Comparison of ENCODE assay signal across 24 cellular contexts in the genomic region with DNA sequence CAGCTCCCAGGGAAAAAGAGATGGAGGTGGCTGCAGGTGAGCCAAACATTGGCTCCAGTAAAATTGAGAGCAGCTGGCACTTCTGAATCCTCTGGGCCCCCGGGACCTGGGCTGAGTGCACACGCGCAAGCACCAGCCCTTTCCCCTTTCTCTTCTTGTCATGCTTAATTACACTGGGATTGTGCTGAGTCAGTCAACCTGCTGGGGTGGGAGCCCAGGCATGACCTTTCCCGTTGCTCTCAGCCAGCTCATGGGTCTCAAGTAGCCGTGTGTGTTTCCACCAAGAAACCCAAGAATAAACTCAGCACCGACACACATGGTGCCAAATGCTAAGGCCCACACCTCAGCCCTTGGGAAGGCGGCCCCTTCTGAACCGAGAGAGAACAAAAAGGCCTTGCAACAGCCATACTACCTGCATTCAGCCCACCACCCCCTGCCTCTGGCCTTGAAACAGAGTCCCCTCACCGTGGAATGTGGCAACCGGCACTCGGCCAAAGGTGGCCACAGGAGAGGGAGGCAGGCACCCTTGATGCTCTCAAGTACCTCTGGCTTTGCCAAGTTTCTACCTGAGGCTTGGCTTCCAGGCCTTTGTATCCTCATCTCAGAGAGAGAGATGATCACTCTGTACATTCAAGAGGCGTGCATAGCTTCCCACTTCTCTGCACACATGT. TPM values are rescaled to one million over a fixed set of nuclear protein-coding genes. Genes with fewer than 3 reads are reported as not detected.
DNase-seq lines count a peak whose midpoint lies in the region; ATAC-seq lines count a peak whose summit lies in the region.
"Had no signal": no experiment of that assay in that cellular context is flagged by ENCODE, and none has a peak within 500 bp of the region (broad histone marks: within the 10 kb centered on the region; RNA-seq: fewer than 3 reads in every experiment).

No MANE protein-coding gene starts in this region.

- H3K27me3 Mint-ChIP-seq in activated CD8-positive, alpha-beta T cell treated with anti-CD3 and anti-CD28 coated beads, Interleukin-2, amount 10 ng/mL, durations not matched to agents 7 days and 5 days (ENCODE audit: low read depth): no peaks in the 10 kb centered on the region
- H3K27me3 Mint-ChIP-seq: activated T-helper 17 cell treated with anti-CD3 and anti-CD28 coated beads, Interleukin-2, amount 50 U/mL, for 72 hours; progenitor cell of endocrine pancreas; stimulated activated naive CD8-positive, alpha-beta T cell treated with anti-CD3 and anti-CD28 coated beads, Interleukin-15, Interleukin-2, amounts not matched to agents 100 ng/mL and 50 ng/mL, for 24 hours; T-cell had no signal

- H3K27ac Mint-ChIP-seq in activated CD8-positive, alpha-beta T cell treated with anti-CD3 and anti-CD28 coated beads, Interleukin-2, amount 10 ng/mL, durations not matched to agents 7 days and 5 days: no peak overlapping the region
- H3K27ac Mint-ChIP-seq: activated CD4-positive, alpha-beta T cell treated with anti-CD3 and anti-CD28 coated beads for 36 hours; activated T-helper 17 cell treated with anti-CD3 and anti-CD28 coated beads, Interleukin-2, amount 50 U/mL, for 72 hours; mesothelial cell of epicardium; natural killer cell treated with Interleukin-12 subunit alpha and Interleukin-12 subunit beta and Interleukin-15 and Interleukin-18, amount 100 ng/mL, for 72 hours; progenitor cell of endocrine pancreas; stimulated activated naive CD8-positive, alpha-beta T cell treated with anti-CD3 and anti-CD28 coated beads, Interleukin-15, Interleukin-2, amounts not matched to agents 100 ng/mL and 50 ng/mL, for 24 hours; T-cell had no signal

- no peaks in the 10 kb centered on the region for H3K9me3 Mint-ChIP-seq in activated CD8-positive, alpha-beta T cell treated with anti-CD3 and anti-CD28 coated beads, Interleukin-2, amount 10 ng/mL, durations not matched to agents 7 days and 5 days (ENCODE audit: insufficient read depth)
- H3K9me3 Mint-ChIP-seq: activated T-helper 17 cell treated with anti-CD3 and anti-CD28 coated beads, Interleukin-2, amount 50 U/mL, for 72 hours; mesothelial cell of epicardium; natural killer cell treated with Interleukin-12 subunit alpha and Interleukin-12 subunit beta and Interleukin-15 and Interleukin-18, amount 100 ng/mL, for 72 hours; stimulated activated naive CD8-positive, alpha-beta T cell treated with anti-CD3 and anti-CD28 coated beads, Interleukin-15, Interleukin-2, amounts not matched to agents 100 ng/mL and 50 ng/mL, for 24 hours; T-cell had no signal

- H3K4me3 Mint-ChIP-seq in activated CD8-positive, alpha-beta T cell treated with anti-CD3 and anti-CD28 coated beads, Interleukin-2, amount 10 ng/mL, durations not matched to agents 7 days and 5 days: no peak overlapping the region
- H3K4me3 Mint-ChIP-seq: activated CD4-positive, alpha-beta T cell treated with anti-CD3 and anti-CD28 coated beads for 36 hours; activated T-helper 17 cell treated with anti-CD3 and anti-CD28 coated beads, Interleukin-2, amount 50 U/mL, for 72 hours; mesothelial cell of epicardium; natural killer cell treated with Interleukin-12 subunit alpha and Interleukin-12 subunit beta and Interleukin-15 and Interleukin-18, amount 100 ng/mL, for 72 hours; stimulated activated naive CD8-positive, alpha-beta T cell treated with anti-CD3 and anti-CD28 coated beads, Interleukin-15, Interleukin-2, amounts not matched to agents 100 ng/mL and 50 ng/mL, for 24 hours; T-cell had no signal

- ATAC-seq in activated CD8-positive, alpha-beta T cell treated with anti-CD3 and anti-CD28 coated beads, Interleukin-2, amount 10 ng/mL, durations not matched to agents 7 days and 5 days: no peak
- ATAC-seq in HG02588 (IDR thresholded peaks at IDR 0.05; ENCODE audit: unreplicated experiment): no peak
- ATAC-seq: activated CD4-positive, alpha-beta T cell treated with anti-CD3 and anti-CD28 coated beads for 36 hours; activated T-helper 17 cell treated with anti-CD3 and anti-CD28 coated beads, Interleukin-2, amount 50 U/mL, for 72 hours; natural killer cell treated with Interleukin-12 subunit alpha and Interleukin-12 subunit beta and Interleukin-15 and Interleukin-18, amount 100 ng/mL, for 72 hours had no signal

- no peaks in the 10 kb centered on the region for H3K4me1 Mint-ChIP-seq in activated CD8-positive, alpha-beta T cell treated with anti-CD3 and anti-CD28 coated beads, Interleukin-2, amount 10 ng/mL, durations not matched to agents 7 days and 5 days (ENCODE audit: low read depth)
- H3K4me1 Mint-ChIP-seq: activated CD4-positive, alpha-beta T cell treated with anti-CD3 and anti-CD28 coated beads for 36 hours; activated T-helper 17 cell treated with anti-CD3 and anti-CD28 coated beads, Interleukin-2, amount 50 U/mL, for 72 hours; T-cell had no signal

- H3K36me3 Mint-ChIP-seq in activated CD8-positive, alpha-beta T cell treated with anti-CD3 and anti-CD28 coated beads, Interleukin-2, amount 10 ng/mL, durations not matched to agents 7 days and 5 days (ENCODE audit: low read depth): no peaks in the 10 kb centered on the region
- H3K36me3 Mint-ChIP-seq: brain; mesothelial cell of epicardium; natural killer cell treated with Interleukin-12 subunit alpha and Interleukin-12 subunit beta and Interleukin-15 and Interleukin-18, amount 100 ng/mL, for 72 hours; T-cell had no signal

- CTCF ChIA-PET in activated CD8-positive, alpha-beta T cell treated with anti-CD3 and anti-CD28 coated beads, Interleukin-2, amount 10 ng/mL, durations not matched to agents 7 days and 5 days (lab: Charles Lee): no interaction called here

- POLR2A ChIA-PET in activated CD8-positive, alpha-beta T cell treated with anti-CD3 and anti-CD28 coated beads, Interleukin-2, amount 10 ng/mL, durations not matched to agents 7 days and 5 days (lab: Charles Lee): no interaction called here

- DNase-seq in DMS79 treated with DMSO at 0.1 percent for 48 hours (lab: John Stamatoyannopoulos, UW): peak; percentile 93
- DNase-seq in NCI-H2029 treated with DMSO at 0.1 percent for 48 hours (lab: John Stamatoyannopoulos, UW): peak; percentile 12
- DNase-seq in cerebellum (ENCODE audit: low spot score): peak; percentile 24
- peak; percentile 77 for DNase-seq in retina
- DNase-seq in activated CD8-positive, alpha-beta T cell treated with anti-CD3 and anti-CD28 coated beads, Interleukin-2, amount 10 ng/mL, durations not matched to agents 7 days and 5 days: no peak
- DNase-seq in GDM1 (lab: John Stamatoyannopoulos, UW): no peak
- DNase-seq: activated CD4-positive, alpha-beta T cell treated with anti-CD3 and anti-CD28 coated beads for 36 hours; head of caudate nucleus; left ventricle myocardium inferior; MM.1S; NCI-H2081; NCI-H526 treated with DMSO at 0.1 percent for 48 hours; OCI-M1; SIG-M5; stimulated activated CD4-positive, alpha-beta T cell treated with anti-CD3 and anti-CD28 coated beads, Interleukin-4, amount 100 ng/mL, for 1 hour; T-cell; transverse colon had no signal

RNA-seq across cellular contexts. Expression of gene SLIT3, which starts 28.1 kb away (rescaled TPM):
- 7.3 TPM for total RNA-seq in cerebellum
- not detected for total RNA-seq in activated CD8-positive, alpha-beta T cell treated with anti-CD3 and anti-CD28 coated beads, Interleukin-2, amount 10 ng/mL, durations not matched to agents 7 days and 5 days

Comparison
In these comparisons a context has a peak if more than half of its experiments do, and no peak if none do; other contexts are left out.
1. DNase-seq: peak in DMS79 treated with DMSO at 0.1 percent for 48 hours (single experiment), NCI-H2029 treated with DMSO at 0.1 percent for 48 hours (single experiment), cerebellum (single experiment) and retina (single experiment); none in activated CD8-positive, alpha-beta T cell treated with anti-CD3 and anti-CD28 coated beads, Interleukin-2, amount 10 ng/mL, durations not matched to agents 7 days and 5 days (single experiment) and GDM1 (single experiment).